Comparison of ENCODE assay signal across 7 cellular contexts in genomic region chr1:175757381-175758015, GRCh38. TPM values are rescaled to one million over a fixed set of nuclear protein-coding genes. Genes with fewer than 3 reads are reported as not detected.
DNase-seq lines count a peak whose midpoint lies in the region; ATAC-seq and TF ChIP-seq lines count a peak whose summit lies in the region.

No MANE protein-coding gene starts in this region.

- no peaks in the 10 kb centered on the region for H3K36me3 Mint-ChIP-seq in activated CD8-positive, alpha-beta T cell treated with anti-CD3 and anti-CD28 coated beads, Interleukin-2, amount 10 ng/mL, durations not matched to agents 7 days and 5 days (ENCODE audit: low read depth)

- no peaks in the 10 kb centered on the region for H3K9me3 Mint-ChIP-seq in activated CD8-positive, alpha-beta T cell treated with anti-CD3 and anti-CD28 coated beads, Interleukin-2, amount 10 ng/mL, durations not matched to agents 7 days and 5 days (ENCODE audit: insufficient read depth)

- TF ChIP-seq CTCF in GM12873 (IDR thresholded peaks at IDR 0.05; ENCODE audit: insufficient read depth, low read depth, low read length, missing control alignments) (peak; percentile 92), stomach (IDR thresholded peaks at IDR 0.05) (peak in 5 of 7 experiments; percentile 16 to 70 (median 51))

- WGBS in right cardiac atrium, result 33% methylated on average over 15 of the region's 15 CpGs
- WGBS in stomach, 5 donors, result 19 to 37% (median 24%) methylated on average over 15 of the region's 15 CpGs

- H3K27me3 Mint-ChIP-seq in activated CD8-positive, alpha-beta T cell treated with anti-CD3 and anti-CD28 coated beads, Interleukin-2, amount 10 ng/mL, durations not matched to agents 7 days and 5 days (ENCODE audit: low read depth), result peaks cover 2% of the 10 kb centered on the region

- no peaks in the 10 kb centered on the region for H3K4me1 Mint-ChIP-seq in activated CD8-positive, alpha-beta T cell treated with anti-CD3 and anti-CD28 coated beads, Interleukin-2, amount 10 ng/mL, durations not matched to agents 7 days and 5 days (ENCODE audit: low read depth)

- H3K27ac Mint-ChIP-seq in activated CD8-positive, alpha-beta T cell treated with anti-CD3 and anti-CD28 coated beads, Interleukin-2, amount 10 ng/mL, durations not matched to agents 7 days and 5 days, result no peak overlapping the region

- H3K4me3 ChIP-seq in right cardiac atrium (ENCODE audit: low read length) (no peak overlapping the region), stomach (no peak overlapping the region)

- H3K36me3 ChIP-seq in stomach, result no peaks in the 10 kb centered on the region

- CTCF ChIA-PET in activated CD8-positive, alpha-beta T cell treated with anti-CD3 and anti-CD28 coated beads, Interleukin-2, amount 10 ng/mL, durations not matched to agents 7 days and 5 days (lab: Charles Lee), result interaction anchor here (0.8 to 1.6 kb wide), 3 partner anchors 11 to 37 kb away, joined by 3 to 4 read pairs (median 3); no protein-coding TSS in a partner anchor

- no peak overlapping the region for H3K4me3 Mint-ChIP-seq in activated CD8-positive, alpha-beta T cell treated with anti-CD3 and anti-CD28 coated beads, Interleukin-2, amount 10 ng/mL, durations not matched to agents 7 days and 5 days

- TF ChIP-seq POLR2A in stomach (IDR thresholded peaks at IDR 0.05), result no peak

- intact Hi-C loops in right cardiac atrium (cut with DNase I), result no loop called here
- intact Hi-C loops in stomach (cut with DNase I; ENCODE audit: low total_unique reads), result no loop called here

- in situ Hi-C loops in KBM-7 (cut with MboI; ENCODE audit: low pct_unique_long_range_greater_than_20kb, low sequenced_read_pairs), result no loop called here

- TF ChIP-seq EP300 in stomach (IDR thresholded peaks at IDR 0.05), result no peak

- DNase-seq in KBM-7 (peak; percentile 57), right cardiac atrium (peak in 2 of 3 donors; percentile 59 to 63), stomach (peak; percentile 29), DMS114 treated with DMSO at 0.1 percent for 48 hours (lab: John Stamatoyannopoulos, UW; ENCODE audit: unreplicated experiment) (no peak)
- DNase-seq in activated CD8-positive, alpha-beta T cell treated with anti-CD3 and anti-CD28 coated beads, Interleukin-2, amount 10 ng/mL, durations not matched to agents 7 days and 5 days, result peak; percentile 25

- POLR2A ChIA-PET in activated CD8-positive, alpha-beta T cell treated with anti-CD3 and anti-CD28 coated beads, Interleukin-2, amount 10 ng/mL, durations not matched to agents 7 days and 5 days (lab: Charles Lee), result no interaction called here

- H3K27ac ChIP-seq in right cardiac atrium (ENCODE audit: low read length) (no peak overlapping the region), stomach (no peak overlapping the region)

- H3K27me3 ChIP-seq in right cardiac atrium (ENCODE audit: control insufficient read depth, insufficient read depth) (no peaks in the 10 kb centered on the region), stomach (no peaks in the 10 kb centered on the region)

- H3K9me3 ChIP-seq in right cardiac atrium (ENCODE audit: control insufficient read depth, low read length) (no peaks in the 10 kb centered on the region), stomach (no peaks in the 10 kb centered on the region)

- ATAC-seq in GM21717 (IDR thresholded peaks at IDR 0.05; ENCODE audit: unreplicated experiment) (peak; percentile 77), right cardiac atrium (peak in 1 of 2 donors; percentile 73)
- no peak for ATAC-seq in activated CD8-positive, alpha-beta T cell treated with anti-CD3 and anti-CD28 coated beads, Interleukin-2, amount 10 ng/mL, durations not matched to agents 7 days and 5 days

- H3K4me1 ChIP-seq in right cardiac atrium (ENCODE audit: control insufficient read depth, insufficient read depth, low read length), result no peaks in the 10 kb centered on the region
- no peaks in the 10 kb centered on the region for H3K4me1 ChIP-seq in stomach

RNA-seq across cellular contexts. Expression of gene TNR, which starts 14.1 kb away (rescaled TPM):
- not detected for total RNA-seq in activated CD8-positive, alpha-beta T cell treated with anti-CD3 and anti-CD28 coated beads, Interleukin-2, amount 10 ng/mL, durations not matched to agents 7 days and 5 days
- total RNA-seq in right cardiac atrium (under 1 TPM in 3 of 4 donors, not detected in 1; 0.03 TPM), stomach (under 1 TPM in 1 of 5 donors, not detected in 4; 0.37 TPM)
- polyA plus RNA-seq in right cardiac atrium (not detected), stomach (not detected)
